ENCODE assay signal across 19 cellular contexts in the genomic region with DNA sequence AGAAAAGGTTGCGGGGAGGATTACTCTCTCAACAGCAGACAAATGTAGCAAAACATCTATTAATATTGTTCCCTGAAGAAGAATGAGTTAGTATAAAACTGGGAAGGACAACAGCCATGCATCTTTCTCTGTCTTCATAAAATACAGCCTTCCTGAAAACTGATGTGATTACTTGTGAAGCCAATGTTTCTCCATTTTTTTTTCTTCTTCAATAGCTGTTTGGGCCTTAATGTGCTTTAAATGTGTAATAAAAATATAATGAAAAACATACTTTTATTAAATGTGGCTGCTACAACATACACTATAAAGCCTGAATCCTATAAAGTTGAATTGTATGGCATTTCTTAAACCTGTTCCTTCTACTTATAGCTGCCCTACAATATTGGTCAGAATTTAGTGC.
DNase-seq lines count a peak whose midpoint lies in the region; ATAC-seq and TF ChIP-seq lines count a peak whose summit lies in the region.
"Had no signal": no experiment of that assay in that cellular context is flagged by ENCODE, and none has a peak within 500 bp of the region (broad histone marks: within the 10 kb centered on the region; RNA-seq: fewer than 3 reads in every experiment).

No MANE protein-coding gene starts in this region.

- no peak for ATAC-seq in CD8-positive, alpha-beta T cell
- ATAC-seq in central memory CD8-positive, alpha-beta T cell (replicated peaks; ENCODE audit: extremely low read depth, poor library complexity, severe bottlenecking), result no peak
- ATAC-seq in stimulated activated memory B cell treated with anti-CD40 and anti-IgM and Interleukin-4, amounts not matched to agents 10 μg/mL and 1 μg/mL and 100 μg/mL, for 72 hours, result no peak
- no peak for ATAC-seq in GM18868 (IDR thresholded peaks at IDR 0.05; ENCODE audit: unreplicated experiment)
- ATAC-seq: GM23338 had no signal

- peaks cover 16% of the 10 kb centered on the region for H3K36me3 Mint-ChIP-seq in CD8-positive, alpha-beta T cell
- H3K36me3 Mint-ChIP-seq in central memory CD8-positive, alpha-beta T cell (ENCODE audit: insufficient read depth), result peaks cover 7% of the 10 kb centered on the region
- peaks cover 11% of the 10 kb centered on the region for H3K36me3 Mint-ChIP-seq in stimulated activated memory B cell treated with anti-CD40 and anti-IgM and Interleukin-4, amounts not matched to agents 10 μg/mL and 1 μg/mL and 100 μg/mL, for 72 hours
- H3K36me3 Mint-ChIP-seq: CD14-positive monocyte had no signal

- no peak for DNase-seq in CD8-positive, alpha-beta T cell
- DNase-seq in OCI-M1 (lab: John Stamatoyannopoulos, UW), result peak; percentile 59
- no peak for DNase-seq in central memory CD8-positive, alpha-beta T cell (ENCODE audit: low spot score in 2 of 2)
- DNase-seq in CD1c-positive myeloid dendritic cell (ENCODE audit: extremely low spot score), result no peak
- no peak for DNase-seq in coronary artery (ENCODE audit: low spot score)
- DNase-seq: ACHN, DMS53, HCEC 1CT, NCI-H1092 treated with DMSO at 0.1 percent for 48 hours, NCI-H146, NCI-H2081 treated with DMSO at 0.1 percent for 48 hours, NCI-H446 treated with DMSO at 0.1 percent for 48 hours, SHP77 had no signal

- no peaks in the 10 kb centered on the region for H3K27me3 ChIP-seq in CD8-positive, alpha-beta T cell (ENCODE audit: insufficient read depth, low read length)

- H3K4me1 Mint-ChIP-seq in CD8-positive, alpha-beta T cell (ENCODE audit: low read depth), result peaks cover 68% of the 10 kb centered on the region
- peaks cover 40% of the 10 kb centered on the region for H3K4me1 Mint-ChIP-seq in central memory CD8-positive, alpha-beta T cell
- peaks cover 30% of the 10 kb centered on the region for H3K4me1 Mint-ChIP-seq in stimulated activated memory B cell treated with anti-CD40 and anti-IgM and Interleukin-4, amounts not matched to agents 10 μg/mL and 1 μg/mL and 100 μg/mL, for 72 hours

- H3K27ac Mint-ChIP-seq in CD8-positive, alpha-beta T cell, result peak overlapping the region; percentile 95
- H3K27ac Mint-ChIP-seq in central memory CD8-positive, alpha-beta T cell (ENCODE audit: low read depth), result peak overlapping the region; percentile 97
- peak overlapping the region; percentile 91 for H3K27ac Mint-ChIP-seq in stimulated activated memory B cell treated with anti-CD40 and anti-IgM and Interleukin-4, amounts not matched to agents 10 μg/mL and 1 μg/mL and 100 μg/mL, for 72 hours
- H3K27ac Mint-ChIP-seq: GM23338 had no signal

- H3K9me3 ChIP-seq in CD8-positive, alpha-beta T cell (ENCODE audit: low read length), result peaks cover 6% of the 10 kb centered on the region

- POLR2A ChIA-PET in CD8-positive, alpha-beta T cell (lab: Charles Lee), result no interaction called here

- intact Hi-C loops in CD8-positive, alpha-beta T cell (cut with DNase I, micrococcal nuclease), result loop anchor here in 1 of 2 experiments (5.0 kb wide), 1 partner anchor 147 kb away; the partner anchor contains the start of gene LMCD1

- H3K9me3 Mint-ChIP-seq in CD8-positive, alpha-beta T cell, result peaks cover 21% of the 10 kb centered on the region
- peaks cover 6% of the 10 kb centered on the region for H3K9me3 Mint-ChIP-seq in central memory CD8-positive, alpha-beta T cell
- H3K9me3 Mint-ChIP-seq in stimulated activated memory B cell treated with anti-CD40 and anti-IgM and Interleukin-4, amounts not matched to agents 10 μg/mL and 1 μg/mL and 100 μg/mL, for 72 hours, result peaks cover 8% of the 10 kb centered on the region
- H3K9me3 Mint-ChIP-seq: GM23338 had no signal

- H3K36me3 ChIP-seq in CD8-positive, alpha-beta T cell (ENCODE audit: insufficient read depth, low read length), result no peaks in the 10 kb centered on the region

- no peaks in the 10 kb centered on the region for H3K27me3 Mint-ChIP-seq in CD8-positive, alpha-beta T cell (ENCODE audit: low read depth)
- no peaks in the 10 kb centered on the region for H3K27me3 Mint-ChIP-seq in central memory CD8-positive, alpha-beta T cell
- H3K27me3 Mint-ChIP-seq in stimulated activated memory B cell treated with anti-CD40 and anti-IgM and Interleukin-4, amounts not matched to agents 10 μg/mL and 1 μg/mL and 100 μg/mL, for 72 hours, result no peaks in the 10 kb centered on the region

- CTCF ChIA-PET in CD8-positive, alpha-beta T cell (lab: Charles Lee), result interaction anchor here (1.0 to 1.7 kb wide), 3 partner anchors 30 to 62 kb away, joined by 3 to 8 read pairs (median 6); no protein-coding TSS in a partner anchor

- no peak for TF ChIP-seq CTCF in CD8-positive, alpha-beta T cell (IDR thresholded peaks at IDR 0.05)
- TF ChIP-seq CTCF in coronary artery (IDR thresholded peaks at IDR 0.05), result no peak

- H3K4me1 ChIP-seq in CD8-positive, alpha-beta T cell (ENCODE audit: insufficient read depth, low read length), result peaks cover 48% of the 10 kb centered on the region

- H3K4me3 ChIP-seq in CD8-positive, alpha-beta T cell (ENCODE audit: low read depth, low read length), result no peak overlapping the region
- H3K4me3 ChIP-seq in coronary artery, result no peak overlapping the region
- H3K4me3 ChIP-seq: GM23338, SK-N-MC had no signal

- H3K27ac ChIP-seq in CD8-positive, alpha-beta T cell (ENCODE audit: low read depth, low read length), result no peak overlapping the region
- no peak overlapping the region for H3K27ac ChIP-seq in coronary artery
- H3K27ac ChIP-seq: SK-N-MC had no signal

- H3K4me3 Mint-ChIP-seq in CD8-positive, alpha-beta T cell, result no peak overlapping the region
- H3K4me3 Mint-ChIP-seq in central memory CD8-positive, alpha-beta T cell, result no peak overlapping the region
- no peak overlapping the region for H3K4me3 Mint-ChIP-seq in stimulated activated memory B cell treated with anti-CD40 and anti-IgM and Interleukin-4, amounts not matched to agents 10 μg/mL and 1 μg/mL and 100 μg/mL, for 72 hours
- H3K4me3 Mint-ChIP-seq: CD14-positive monocyte, GM23338, IgD-negative memory B cell had no signal
